Comparison of ENCODE assay signal across 12 cellular contexts in genomic region chr7:52925332-52925731, GRCh38.
"Had no signal": no experiment of that assay in that cellular context is flagged by ENCODE, and none has a peak within 500 bp of the region (broad histone marks: within the 10 kb centered on the region; RNA-seq: fewer than 3 reads in every experiment).

No MANE protein-coding gene starts in this region.

- H3K36me3 ChIP-seq: brain microvascular endothelial cell had no signal

- H3K27ac ChIP-seq: brain microvascular endothelial cell had no signal

- H3K27me3 ChIP-seq: brain microvascular endothelial cell had no signal

- H3K4me3 Mint-ChIP-seq: activated naive CD8-positive, alpha-beta T cell treated with anti-CD3 and anti-CD28 coated beads for 36 hours; dendritic cell treated with granulocyte-macrophage colony-stimulating factor and Interleukin-4, amounts not matched to agents 40 ng/mL and 50 ng/mL, for 4 days; effector memory CD8-positive, alpha-beta T cell; stimulated activated naive CD8-positive, alpha-beta T cell treated with anti-CD3 and anti-CD28 coated beads, Interleukin-15, Interleukin-2, amounts not matched to agents 100 ng/mL and 50 ng/mL, for 24 hours had no signal

- H3K4me1 Mint-ChIP-seq: activated naive CD8-positive, alpha-beta T cell treated with anti-CD3 and anti-CD28 coated beads for 36 hours had no signal

- H3K27ac Mint-ChIP-seq: activated naive CD8-positive, alpha-beta T cell treated with anti-CD3 and anti-CD28 coated beads for 36 hours; dendritic cell treated with granulocyte-macrophage colony-stimulating factor and Interleukin-4, amounts not matched to agents 40 ng/mL and 50 ng/mL, for 4 days; effector memory CD8-positive, alpha-beta T cell; stimulated activated naive CD8-positive, alpha-beta T cell treated with anti-CD3 and anti-CD28 coated beads, Interleukin-15, Interleukin-2, amounts not matched to agents 100 ng/mL and 50 ng/mL, for 24 hours had no signal

- DNase-seq: activated CD4-positive, alpha-beta T cell treated with anti-CD3 and anti-CD28 coated beads for 1 hour; activated CD4-positive, alpha-beta T cell treated with anti-CD3 and anti-CD28 coated beads, Interleukin-2, amount 50 U/mL, for 48 hours; activated gamma-delta T cell; activated naive CD8-positive, alpha-beta T cell treated with anti-CD3 and anti-CD28 coated beads for 36 hours; activated T-cell treated with anti-CD3 and anti-CD28 coated beads, Interleukin-2, amount 50 U/mL, for 48 hours; brain microvascular endothelial cell; effector memory CD8-positive, alpha-beta T cell; kidney glomerular epithelial cell; stimulated activated CD4-positive, alpha-beta T cell treated with anti-CD3 and anti-CD28 coated beads, Interleukin-4, amount 100 ng/mL, for 1 hour; stimulated activated CD8-positive, alpha-beta memory T cell treated with anti-CD3 and anti-CD28 coated beads, Interleukin-4, amount 100 ng/mL, for 48 hours had no signal

- H3K36me3 Mint-ChIP-seq: activated naive CD8-positive, alpha-beta T cell treated with anti-CD3 and anti-CD28 coated beads for 36 hours had no signal

- H3K27me3 Mint-ChIP-seq: activated naive CD8-positive, alpha-beta T cell treated with anti-CD3 and anti-CD28 coated beads for 36 hours; dendritic cell treated with granulocyte-macrophage colony-stimulating factor and Interleukin-4, amounts not matched to agents 40 ng/mL and 50 ng/mL, for 4 days; effector memory CD8-positive, alpha-beta T cell; stimulated activated naive CD8-positive, alpha-beta T cell treated with anti-CD3 and anti-CD28 coated beads, Interleukin-15, Interleukin-2, amounts not matched to agents 100 ng/mL and 50 ng/mL, for 24 hours had no signal
